8 cellular contexts compared by ENCODE assay signal in the genomic region with DNA sequence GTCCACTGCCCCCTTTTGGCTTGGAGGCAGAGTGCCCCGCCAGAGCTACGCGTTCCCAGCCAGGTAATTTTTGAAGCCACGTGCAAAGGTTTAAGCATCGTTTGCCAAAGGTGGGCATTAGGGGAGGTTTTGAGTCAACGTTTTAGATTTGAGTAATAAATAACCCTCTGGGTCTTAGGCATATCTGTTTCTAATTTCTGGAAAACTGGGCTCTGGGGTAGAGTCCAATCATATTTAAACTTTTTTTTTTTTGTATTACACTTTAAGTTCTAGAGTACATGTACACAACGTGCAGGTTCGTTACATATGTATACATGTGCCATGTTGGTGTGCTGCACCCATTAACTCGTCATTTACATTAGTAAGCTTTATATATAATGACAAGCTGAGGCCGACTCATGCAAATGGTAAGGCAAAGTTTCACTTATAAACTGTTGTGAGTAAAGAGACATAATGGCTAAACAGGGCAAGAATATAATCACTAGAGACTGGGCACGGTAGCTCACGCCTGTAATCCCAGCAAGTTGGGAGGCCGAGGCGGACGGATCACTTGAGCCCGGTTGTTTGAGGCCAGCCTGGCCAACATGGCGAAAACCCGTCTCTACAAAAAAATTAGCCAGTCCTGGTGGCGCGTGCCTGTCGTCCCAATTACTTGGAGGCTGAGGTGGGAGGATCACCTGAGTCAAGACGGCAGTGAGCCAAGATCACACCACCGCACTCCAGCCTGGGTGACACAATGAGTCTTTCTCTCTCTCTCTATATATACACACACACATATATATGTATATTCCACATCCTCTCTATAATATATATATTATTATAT. TPM values are rescaled to one million over a fixed set of nuclear protein-coding genes. Genes with fewer than 3 reads are reported as not detected.
DNase-seq lines count a peak whose midpoint lies in the region; ATAC-seq, FAIRE-seq and TF ChIP-seq lines count a peak whose summit lies in the region.

No MANE protein-coding gene starts in this region.

- peak overlapping the region; percentile 63; the same call in 1 of the 2 replicates for H3K27ac ChIP-seq in C4-2B

- ATAC-seq in GM21367 (IDR thresholded peaks at IDR 0.05; ENCODE audit: unreplicated experiment): no peak

- H3K4me3 Mint-ChIP-seq in chondrocyte (ENCODE audit: unreplicated experiment) (peak overlapping the region; percentile 90), nephron (peak overlapping the region; percentile 95 to 96 (median 95))

- H3K9me3 Mint-ChIP-seq in chondrocyte (ENCODE audit: low read depth) (no peaks in the 10 kb centered on the region), nephron (no peaks in the 10 kb centered on the region)

- DNase-seq in chondrocyte (ENCODE audit: low spot score) (no peak), OCI-M2 (lab: John Stamatoyannopoulos, UW; ENCODE audit: unreplicated experiment) (no peak), frontal cortex (ENCODE audit: low spot score in 2 of 2) (no peak)
- DNase-seq in stimulated activated naive CD4-positive, alpha-beta T cell treated with Interleukin-2 at 50 U/mL for 16 hours (lab: John Stamatoyannopoulos, UW): no peak

- TF ChIP-seq CTCF in C4-2B (conservative IDR thresholded peaks at IDR 0.05) (peak; percentile 84), chondrocyte (IDR thresholded peaks at IDR 0.05) (peak; percentile 90), nephron (IDR thresholded peaks at IDR 0.05; ENCODE audit: unreplicated experiment in 3 of 3) (peak; percentile 79 to 89 (median 81))

- TF ChIP-seq EP300 in Ishikawa (IDR thresholded peaks at IDR 0.05; ENCODE audit: borderline replicate concordance): no peak

- no peak for FAIRE-seq in frontal cortex (lab: Jason Lieb, UNC)

- TF ChIP-seq RAD21 in Ishikawa (IDR thresholded peaks at IDR 0.05; ENCODE audit: low read depth): peak; percentile 51

- peak overlapping the region; percentile 93 for H3K27ac Mint-ChIP-seq in chondrocyte (ENCODE audit: unreplicated experiment)
- H3K27ac Mint-ChIP-seq in nephron: peak overlapping the region; percentile 88 to 97 (median 92)

- H3K36me3 Mint-ChIP-seq in chondrocyte (ENCODE audit: low read depth) (no peaks in the 10 kb centered on the region), nephron (ENCODE audit: low read depth) (peaks cover 7% of the 10 kb centered on the region)

- H3K4me1 Mint-ChIP-seq in chondrocyte (ENCODE audit: low read depth): peaks cover 22% of the 10 kb centered on the region
- peaks cover 17% of the 10 kb centered on the region for H3K4me1 Mint-ChIP-seq in nephron

- H3K27me3 Mint-ChIP-seq in chondrocyte (ENCODE audit: low read depth) (no peaks in the 10 kb centered on the region), nephron (ENCODE audit: low read depth) (peaks cover 4% of the 10 kb centered on the region)

TF ChIP-seq in Ishikawa, 13 proteins besides CTCF, POLR2A, EP300 and RAD21:
- TF ChIP-seq NFIC (IDR thresholded peaks at IDR 0.05): no peak
- TF ChIP-seq, protein P1, sequence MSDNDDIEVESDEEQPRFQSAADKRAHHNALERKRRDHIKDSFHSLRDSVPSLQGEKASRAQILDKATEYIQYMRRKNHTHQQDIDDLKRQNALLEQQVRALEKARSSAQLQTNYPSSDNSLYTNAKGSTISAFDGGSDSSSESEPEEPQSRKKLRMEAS (IDR thresholded peaks at IDR 0.05): peak; percentile 89

RNA-seq across cellular contexts. Expression of a gene that starts 0.5 kb away (rescaled TPM):
- total RNA-seq in chondrocyte (29.4 to 34.3 TPM (median 29.7 TPM) in 3 replicates), frontal cortex (58.3 TPM)
